20 cellular contexts compared by ENCODE assay signal in the genomic region with DNA sequence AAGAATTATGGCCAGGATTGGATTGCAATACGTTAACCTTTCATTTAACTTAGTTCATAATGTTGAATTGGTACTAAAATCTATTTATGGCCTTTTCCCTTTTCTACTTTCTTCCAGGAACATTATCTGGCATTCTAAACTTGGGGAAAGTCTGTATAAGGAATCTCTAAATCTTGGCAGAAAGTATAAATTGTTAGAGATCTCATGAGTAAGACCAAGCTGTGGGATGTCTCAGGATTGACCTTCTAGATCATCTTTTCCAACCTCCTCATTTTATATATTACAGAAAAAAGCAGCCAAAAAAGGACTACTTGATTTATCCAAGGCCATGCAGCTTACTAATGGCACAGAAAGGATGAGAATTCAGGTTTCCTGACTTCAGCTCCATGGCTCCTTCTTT.
DNase-seq lines count a peak whose midpoint lies in the region; ATAC-seq, FAIRE-seq and TF ChIP-seq lines count a peak whose summit lies in the region.
"Had no signal": no experiment of that assay in that cellular context is flagged by ENCODE, and none has a peak within 500 bp of the region (broad histone marks: within the 10 kb centered on the region; RNA-seq: fewer than 3 reads in every experiment).

No MANE protein-coding gene starts in this region.

- intact Hi-C loops in IMR-90 (cut with micrococcal nuclease), result no loop called here
- intact Hi-C loops in esophagus muscularis mucosa (cut with DNase I), result no loop called here

- no peak overlapping the region for H3K4me3 ChIP-seq in IMR-90 (ENCODE audit: insufficient read depth, low read depth, low read length)
- H3K4me3 ChIP-seq in keratinocyte (ENCODE audit: control insufficient read depth in 2 of 3, extremely low read depth in 1 of 3, insufficient read depth in 2 of 3, low read depth in 1 of 3, low read length in 3 of 3), result no peak overlapping the region
- H3K4me3 ChIP-seq in esophagus muscularis mucosa, result no peak overlapping the region
- H3K4me3 ChIP-seq: BLaER1, Peyer's patch, SJSA1 had no signal

- TF ChIP-seq POLR2A in IMR-90 (IDR thresholded peaks at IDR 0.05; ENCODE audit: low read depth, low read length) (no peak), esophagus muscularis mucosa (IDR thresholded peaks at IDR 0.05; ENCODE audit: low read depth) (no peak)

- H3K27ac ChIP-seq in IMR-90 (ENCODE audit: insufficient read depth, low read length) (no peak overlapping the region), epithelial cell of prostate (peak overlapping the region; percentile 78), keratinocyte (ENCODE audit: control insufficient read depth, insufficient read depth, low read length) (peak overlapping the region; percentile 76), esophagus muscularis mucosa (replicated peaks in 1 of 4) (no peak overlapping the region)
- H3K27ac ChIP-seq: BLaER1, Peyer's patch had no signal

- CTCF ChIA-PET in IMR-90 (lab: Yijun Ruan, JAX) (interaction anchor here (0.6 to 1.2 kb wide), 2 partner anchors 591 to 1056 kb away, joined by 3 to 5 read pairs; no protein-coding TSS in a partner anchor), HEK293T (lab: Yijun Ruan, JAX) (no interaction called here)

- dilution Hi-C loops in IMR-90 (cut with HindIII; ENCODE audit: low sequenced_read_pairs, unreplicated experiment) (no loop called here), keratinocyte (cut with MboI; ENCODE audit: extremely low pct_ligation_motif_present, low sequenced_read_pairs) (no loop called here)

- H3K4me1 ChIP-seq in IMR-90 (ENCODE audit: control insufficient read depth, insufficient read depth, low read length) (peaks cover 8% of the 10 kb centered on the region), keratinocyte (ENCODE audit: control insufficient read depth, extremely low read depth, insufficient read depth, low read length) (peaks cover 44% of the 10 kb centered on the region), esophagus muscularis mucosa (no peaks in the 10 kb centered on the region)
- H3K4me1 ChIP-seq: BLaER1, Peyer's patch had no signal

- no peak for TF ChIP-seq EP300 in esophagus muscularis mucosa (IDR thresholded peaks at IDR 0.05)

- H4K20me1 ChIP-seq in IMR-90 (ENCODE audit: insufficient read depth, low read length) (no peaks in the 10 kb centered on the region), keratinocyte (ENCODE audit: control insufficient read depth, extremely low read depth, insufficient read depth, low read length) (no peaks in the 10 kb centered on the region)
- H4K20me1 ChIP-seq: BLaER1 had no signal

- H3K9me3 ChIP-seq in IMR-90 (ENCODE audit: control insufficient read depth, insufficient read depth, low read length) (no peaks in the 10 kb centered on the region), keratinocyte (ENCODE audit: control insufficient read depth, low read depth, low read length) (no peaks in the 10 kb centered on the region), esophagus muscularis mucosa (no peaks in the 10 kb centered on the region)
- H3K9me3 ChIP-seq: BLaER1, Peyer's patch, SJSA1 had no signal

- H3K9ac ChIP-seq in IMR-90 (ENCODE audit: low read depth, low read length) (no peak overlapping the region), keratinocyte (ENCODE audit: control insufficient read depth, extremely low read depth, insufficient read depth, low read length) (no peak overlapping the region)
- H3K9ac ChIP-seq: BLaER1 had no signal

- in situ Hi-C loops in IMR-90 (cut with MboI; ENCODE audit: low sequenced_read_pairs), result no loop called here

- H4K5ac ChIP-seq in IMR-90 (ENCODE audit: low read depth, low read length), result no peak overlapping the region

- POLR2A ChIA-PET in IMR-90 (lab: Charles Lee; ENCODE audit: unreplicated experiment) (no interaction called here), HEK293T (lab: Yijun Ruan, JAX) (no interaction called here)

- H3K27me3 ChIP-seq in IMR-90 (ENCODE audit: control insufficient read depth, insufficient read depth, low read length) (no peaks in the 10 kb centered on the region), keratinocyte (ENCODE audit: control insufficient read depth, extremely low read depth, insufficient read depth, low read length) (no peaks in the 10 kb centered on the region), esophagus muscularis mucosa (no peaks in the 10 kb centered on the region)
- H3K27me3 ChIP-seq: BLaER1, Peyer's patch, SJSA1 had no signal

- H2AFZ ChIP-seq in IMR-90 (replicated peaks; ENCODE audit: low read length, poor library complexity) (no peak overlapping the region), keratinocyte (ENCODE audit: control insufficient read depth, low read length) (no peak overlapping the region)

- no peak overlapping the region for H4K8ac ChIP-seq in IMR-90 (ENCODE audit: low read depth in 2 of 2, low read length in 2 of 2)

- peak overlapping the region; percentile 51; the same call in 2 of the 3 replicates for H2BK15ac ChIP-seq in IMR-90 (ENCODE audit: low read depth, low read length)

- H2AK5ac ChIP-seq in IMR-90 (ENCODE audit: low read depth, low read length), result no peak overlapping the region

- no peak for ATAC-seq in IMR-90 (ENCODE audit: low read depth)
- no peak for ATAC-seq in HG02870 (IDR thresholded peaks at IDR 0.05; ENCODE audit: unreplicated experiment)
- ATAC-seq: HCT116, Right ventricle myocardium inferior had no signal

- H3K23ac ChIP-seq in IMR-90 (ENCODE audit: low read depth, low read length), result no peak overlapping the region

- no peak overlapping the region; the same call in 1 of the 2 replicates for H3K14ac ChIP-seq in IMR-90 (replicated peaks; ENCODE audit: low read depth, low read length)

- FAIRE-seq in keratinocyte (lab: Jason Lieb, UNC), result no peak
- FAIRE-seq: G401.6, H1 had no signal

- peak overlapping the region; percentile 70 for H2BK5ac ChIP-seq in IMR-90 (ENCODE audit: low read depth, low read length, poor library complexity, severe bottlenecking)

- H2BK120ac ChIP-seq in IMR-90 (ENCODE audit: low read depth, low read length), result 0 out of 2 replicates have a peak overlapping the region, but pooled peaks have one; percentile 23

- H2BK20ac ChIP-seq in IMR-90 (ENCODE audit: low read depth, low read length), result peak overlapping the region; percentile 36; the same call in 1 of the 2 replicates

- no peak overlapping the region for H3K4me2 ChIP-seq in IMR-90 (ENCODE audit: low read depth, low read length)
- no peak overlapping the region for H3K4me2 ChIP-seq in keratinocyte (ENCODE audit: control insufficient read depth, extremely low read depth, insufficient read depth, low read depth, low read length)
- H3K4me2 ChIP-seq: BLaER1 had no signal

- H3K79me1 ChIP-seq in IMR-90 (ENCODE audit: low read depth in 1 of 2, low read length in 2 of 2), result no peaks in the 10 kb centered on the region

- no peak for TF ChIP-seq CTCF in IMR-90 (conservative IDR thresholded peaks at IDR 0.05; ENCODE audit: low read depth, low read length)
- TF ChIP-seq CTCF in keratinocyte (optimal IDR thresholded peaks at IDR 0.05 in 1 of 3, IDR thresholded peaks at IDR 0.05 in 1 of 3, conservative IDR thresholded peaks at IDR 0.05 in 1 of 3; ENCODE audit: extremely low read depth in 1 of 3, insufficient read depth in 2 of 3, low read length in 3 of 3), result no peak
- TF ChIP-seq CTCF in esophagus muscularis mucosa (IDR thresholded peaks at IDR 0.05), result no peak

- H3K4ac ChIP-seq in IMR-90 (ENCODE audit: low read depth, low read length), result no peak overlapping the region

- H2AK9ac ChIP-seq in IMR-90 (replicated peaks; ENCODE audit: low read depth, low read length, poor library complexity), result no peak overlapping the region

- TF ChIP-seq RAD21 in IMR-90 (IDR thresholded peaks at IDR 0.05; ENCODE audit: low read length), result no peak

- no TSS peak for BruUV-seq in IMR-90 (replicated peaks; lab: Mats Ljungman, UMichigan)

- DNase-seq in IMR-90 (peak; percentile 68), epithelial cell of prostate (ENCODE audit: low read depth, low spot score) (no peak), keratinocyte (ENCODE audit: low read depth, low spot score) (no peak), HEK293T (ENCODE audit: extremely low spot score) (no peak), esophagus muscularis mucosa (ENCODE audit: extremely low spot score) (no peak), activated gamma-delta T cell treated with Interleukin-2 at 50 U/mL for 16 hours (no peak)
- DNase-seq: CD4-positive, alpha-beta memory T cell; MV-4-11; NCI-H1105 treated with DMSO at 0.1 percent for 48 hours; NCI-H2081; NCI-H2171; NCI-H526; Peyer's patch had no signal

- no peak overlapping the region for H4K91ac ChIP-seq in IMR-90 (ENCODE audit: insufficient read depth, low read depth, low read length)

- H3K56ac ChIP-seq in IMR-90 (ENCODE audit: extremely low read depth, insufficient read depth, low read length), result no peak overlapping the region

- H3K79me2 ChIP-seq in keratinocyte (ENCODE audit: control insufficient read depth, insufficient read depth, low read length), result no peaks in the 10 kb centered on the region

- H3K18ac ChIP-seq in IMR-90 (ENCODE audit: low read depth, low read length), result no peak overlapping the region

- H3K9me1 ChIP-seq in IMR-90 (ENCODE audit: insufficient read depth, low read length) (no peaks in the 10 kb centered on the region), keratinocyte (ENCODE audit: control insufficient read depth, extremely low read depth, insufficient read depth, low read length) (no peaks in the 10 kb centered on the region)

- H3K36me3 ChIP-seq in IMR-90 (ENCODE audit: control insufficient read depth, insufficient read depth, low read length) (no peaks in the 10 kb centered on the region), keratinocyte (ENCODE audit: control insufficient read depth in 2 of 2, extremely low read depth in 1 of 2, insufficient read depth in 2 of 2, low read length in 2 of 2) (no peaks in the 10 kb centered on the region), esophagus muscularis mucosa (no peaks in the 10 kb centered on the region)
- H3K36me3 ChIP-seq: BLaER1, Peyer's patch, SJSA1 had no signal

- WGBS in IMR-90 (ENCODE audit: extremely low coverage in 2 of 2, insufficient read length in 1 of 2), 2 experiments, result no CpG with 5 or more reads among the region's 1 CpG
- WGBS in esophagus muscularis mucosa, result 69% methylated on average over 1 of the region's 1 CpG

TF ChIP-seq in IMR-90, 13 proteins besides CTCF, POLR2A, EP300 and RAD21 (continues in another document):
- TF ChIP-seq RFX5 (IDR thresholded peaks at IDR 0.05; ENCODE audit: low read depth, low read length), result no peak

TF ChIP-seq in HEK293T, 16 proteins besides CTCF, POLR2A, EP300 and RAD21:
- no peak for TF ChIP-seq FOXA1 (IDR thresholded peaks at IDR 0.05)
- no peak for TF ChIP-seq FOXK2 (IDR thresholded peaks at IDR 0.05)
- TF ChIP-seq NFRKB (IDR thresholded peaks at IDR 0.05), result no peak
- TF ChIP-seq LEF1 (IDR thresholded peaks at IDR 0.05; ENCODE audit: borderline replicate concordance), result no peak
- no peak for TF ChIP-seq CTBP1 (IDR thresholded peaks at IDR 0.05; ENCODE audit: borderline replicate concordance)
- no peak for TF ChIP-seq TARDBP (IDR thresholded peaks at IDR 0.05)
- TF ChIP-seq BHLHE40 (IDR thresholded peaks at IDR 0.05; ENCODE audit: borderline replicate concordance), result no peak
- TF ChIP-seq ELF4 (IDR thresholded peaks at IDR 0.05), result no peak

Comparison
In these comparisons a context has a peak if more than half of its experiments do, and no peak if none do; other contexts are left out.
1. H3K27ac ChIP-seq: peak in epithelial cell of prostate (single experiment) and keratinocyte (single experiment); none in IMR-90 (single experiment) and esophagus muscularis mucosa (0 of 4).